Comparison of ENCODE assay signal across 1 cellular context in the genomic region with DNA sequence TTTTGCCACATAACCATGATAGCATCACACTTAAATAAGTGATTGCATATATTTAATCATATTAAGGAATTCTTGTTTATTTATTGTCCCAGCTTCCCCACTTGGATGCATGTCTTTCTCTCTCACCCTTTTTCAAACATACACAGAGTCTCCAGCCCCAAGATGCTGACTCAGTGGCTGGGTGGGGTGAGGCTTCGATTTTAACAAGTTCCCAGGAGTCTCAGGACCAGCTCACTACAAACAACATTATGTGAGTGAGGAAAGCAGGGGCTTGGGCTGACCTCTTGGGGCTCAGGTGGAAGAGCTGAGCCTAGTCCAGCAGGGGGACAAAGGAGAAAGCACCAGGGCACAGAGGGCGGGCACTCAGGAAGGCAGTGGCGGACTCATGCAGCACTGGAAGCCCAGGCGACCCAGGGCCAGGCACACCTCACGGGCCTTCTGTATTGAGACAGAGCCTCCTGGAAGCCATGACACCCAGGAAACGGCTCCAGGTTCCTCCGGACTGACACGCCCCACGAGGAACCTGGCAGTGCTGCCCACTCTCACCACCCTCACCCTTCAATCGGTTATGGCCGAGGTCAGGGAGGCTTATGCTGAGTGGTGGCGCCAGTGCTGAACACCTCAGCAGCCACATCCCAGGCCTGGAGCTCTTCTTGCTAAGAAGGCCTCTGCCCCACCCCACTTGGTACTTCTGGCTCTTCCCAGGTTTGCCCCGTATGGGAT.
TF ChIP-seq lines count a peak whose summit lies in the region.

No MANE protein-coding gene starts in this region.

TF ChIP-seq in WTC11, 78 proteins besides CTCF, POLR2A, EP300 and RAD21 (continued from another document):
- TF ChIP-seq, protein P1, sequence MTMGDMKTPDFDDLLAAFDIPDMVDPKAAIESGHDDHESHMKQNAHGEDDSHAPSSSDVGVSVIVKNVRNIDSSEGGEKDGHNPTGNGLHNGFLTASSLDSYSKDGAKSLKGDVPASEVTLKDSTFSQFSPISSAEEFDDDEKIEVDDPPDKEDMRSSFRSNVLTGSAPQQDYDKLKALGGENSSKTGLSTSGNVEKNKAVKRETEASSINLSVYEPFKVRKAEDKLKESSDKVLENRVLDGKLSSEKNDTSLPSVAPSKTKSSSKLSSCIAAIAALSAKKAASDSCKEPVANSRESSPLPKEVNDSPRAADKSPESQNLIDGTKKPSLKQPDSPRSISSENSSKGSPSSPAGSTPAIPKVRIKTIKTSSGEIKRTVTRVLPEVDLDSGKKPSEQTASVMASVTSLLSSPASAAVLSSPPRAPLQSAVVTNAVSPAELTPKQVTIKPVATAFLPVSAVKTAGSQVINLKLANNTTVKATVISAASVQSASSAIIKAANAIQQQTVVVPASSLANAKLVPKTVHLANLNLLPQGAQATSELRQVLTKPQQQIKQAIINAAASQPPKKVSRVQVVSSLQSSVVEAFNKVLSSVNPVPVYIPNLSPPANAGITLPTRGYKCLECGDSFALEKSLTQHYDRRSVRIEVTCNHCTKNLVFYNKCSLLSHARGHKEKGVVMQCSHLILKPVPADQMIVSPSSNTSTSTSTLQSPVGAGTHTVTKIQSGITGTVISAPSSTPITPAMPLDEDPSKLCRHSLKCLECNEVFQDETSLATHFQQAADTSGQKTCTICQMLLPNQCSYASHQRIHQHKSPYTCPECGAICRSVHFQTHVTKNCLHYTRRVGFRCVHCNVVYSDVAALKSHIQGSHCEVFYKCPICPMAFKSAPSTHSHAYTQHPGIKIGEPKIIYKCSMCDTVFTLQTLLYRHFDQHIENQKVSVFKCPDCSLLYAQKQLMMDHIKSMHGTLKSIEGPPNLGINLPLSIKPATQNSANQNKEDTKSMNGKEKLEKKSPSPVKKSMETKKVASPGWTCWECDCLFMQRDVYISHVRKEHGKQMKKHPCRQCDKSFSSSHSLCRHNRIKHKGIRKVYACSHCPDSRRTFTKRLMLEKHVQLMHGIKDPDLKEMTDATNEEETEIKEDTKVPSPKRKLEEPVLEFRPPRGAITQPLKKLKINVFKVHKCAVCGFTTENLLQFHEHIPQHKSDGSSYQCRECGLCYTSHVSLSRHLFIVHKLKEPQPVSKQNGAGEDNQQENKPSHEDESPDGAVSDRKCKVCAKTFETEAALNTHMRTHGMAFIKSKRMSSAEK (CRISPR knock-in tag; IDR thresholded peaks at IDR 0.05; ENCODE audit: borderline replicate concordance): no peak
- TF ChIP-seq, protein P2, sequence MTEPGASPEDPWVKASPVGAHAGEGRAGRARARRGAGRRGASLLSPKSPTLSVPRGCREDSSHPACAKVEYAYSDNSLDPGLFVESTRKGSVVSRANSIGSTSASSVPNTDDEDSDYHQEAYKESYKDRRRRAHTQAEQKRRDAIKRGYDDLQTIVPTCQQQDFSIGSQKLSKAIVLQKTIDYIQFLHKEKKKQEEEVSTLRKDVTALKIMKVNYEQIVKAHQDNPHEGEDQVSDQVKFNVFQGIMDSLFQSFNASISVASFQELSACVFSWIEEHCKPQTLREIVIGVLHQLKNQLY (CRISPR knock-in tag; IDR thresholded peaks at IDR 0.05): no peak
- no peak for TF ChIP-seq ZNF423 (CRISPR knock-in tag; IDR thresholded peaks at IDR 0.05)
- no peak for TF ChIP-seq CBFB (CRISPR knock-in tag; IDR thresholded peaks at IDR 0.05; ENCODE audit: low read depth)
- TF ChIP-seq KAT7 (CRISPR knock-in tag; IDR thresholded peaks at IDR 0.05; ENCODE audit: borderline replicate concordance): no peak
- TF ChIP-seq, protein P3, sequence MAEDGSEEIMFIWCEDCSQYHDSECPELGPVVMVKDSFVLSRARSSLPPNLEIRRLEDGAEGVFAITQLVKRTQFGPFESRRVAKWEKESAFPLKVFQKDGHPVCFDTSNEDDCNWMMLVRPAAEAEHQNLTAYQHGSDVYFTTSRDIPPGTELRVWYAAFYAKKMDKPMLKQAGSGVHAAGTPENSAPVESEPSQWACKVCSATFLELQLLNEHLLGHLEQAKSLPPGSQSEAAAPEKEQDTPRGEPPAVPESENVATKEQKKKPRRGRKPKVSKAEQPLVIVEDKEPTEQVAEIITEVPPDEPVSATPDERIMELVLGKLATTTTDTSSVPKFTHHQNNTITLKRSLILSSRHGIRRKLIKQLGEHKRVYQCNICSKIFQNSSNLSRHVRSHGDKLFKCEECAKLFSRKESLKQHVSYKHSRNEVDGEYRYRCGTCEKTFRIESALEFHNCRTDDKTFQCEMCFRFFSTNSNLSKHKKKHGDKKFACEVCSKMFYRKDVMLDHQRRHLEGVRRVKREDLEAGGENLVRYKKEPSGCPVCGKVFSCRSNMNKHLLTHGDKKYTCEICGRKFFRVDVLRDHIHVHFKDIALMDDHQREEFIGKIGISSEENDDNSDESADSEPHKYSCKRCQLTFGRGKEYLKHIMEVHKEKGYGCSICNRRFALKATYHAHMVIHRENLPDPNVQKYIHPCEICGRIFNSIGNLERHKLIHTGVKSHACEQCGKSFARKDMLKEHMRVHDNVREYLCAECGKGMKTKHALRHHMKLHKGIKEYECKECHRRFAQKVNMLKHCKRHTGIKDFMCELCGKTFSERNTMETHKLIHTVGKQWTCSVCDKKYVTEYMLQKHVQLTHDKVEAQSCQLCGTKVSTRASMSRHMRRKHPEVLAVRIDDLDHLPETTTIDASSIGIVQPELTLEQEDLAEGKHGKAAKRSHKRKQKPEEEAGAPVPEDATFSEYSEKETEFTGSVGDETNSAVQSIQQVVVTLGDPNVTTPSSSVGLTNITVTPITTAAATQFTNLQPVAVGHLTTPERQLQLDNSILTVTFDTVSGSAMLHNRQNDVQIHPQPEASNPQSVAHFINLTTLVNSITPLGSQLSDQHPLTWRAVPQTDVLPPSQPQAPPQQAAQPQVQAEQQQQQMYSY (CRISPR knock-in tag; IDR thresholded peaks at IDR 0.05): no peak
- TF ChIP-seq, protein P4, sequence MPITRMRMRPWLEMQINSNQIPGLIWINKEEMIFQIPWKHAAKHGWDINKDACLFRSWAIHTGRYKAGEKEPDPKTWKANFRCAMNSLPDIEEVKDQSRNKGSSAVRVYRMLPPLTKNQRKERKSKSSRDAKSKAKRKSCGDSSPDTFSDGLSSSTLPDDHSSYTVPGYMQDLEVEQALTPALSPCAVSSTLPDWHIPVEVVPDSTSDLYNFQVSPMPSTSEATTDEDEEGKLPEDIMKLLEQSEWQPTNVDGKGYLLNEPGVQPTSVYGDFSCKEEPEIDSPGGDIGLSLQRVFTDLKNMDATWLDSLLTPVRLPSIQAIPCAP (CRISPR knock-in tag; IDR thresholded peaks at IDR 0.05): no peak
- TF ChIP-seq NR2C2 (CRISPR knock-in tag; IDR thresholded peaks at IDR 0.05): no peak
- TF ChIP-seq, protein P5, sequence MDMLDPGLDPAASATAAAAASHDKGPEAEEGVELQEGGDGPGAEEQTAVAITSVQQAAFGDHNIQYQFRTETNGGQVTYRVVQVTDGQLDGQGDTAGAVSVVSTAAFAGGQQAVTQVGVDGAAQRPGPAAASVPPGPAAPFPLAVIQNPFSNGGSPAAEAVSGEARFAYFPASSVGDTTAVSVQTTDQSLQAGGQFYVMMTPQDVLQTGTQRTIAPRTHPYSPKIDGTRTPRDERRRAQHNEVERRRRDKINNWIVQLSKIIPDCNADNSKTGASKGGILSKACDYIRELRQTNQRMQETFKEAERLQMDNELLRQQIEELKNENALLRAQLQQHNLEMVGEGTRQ (CRISPR knock-in tag; IDR thresholded peaks at IDR 0.05): no peak
- TF ChIP-seq, protein P6, sequence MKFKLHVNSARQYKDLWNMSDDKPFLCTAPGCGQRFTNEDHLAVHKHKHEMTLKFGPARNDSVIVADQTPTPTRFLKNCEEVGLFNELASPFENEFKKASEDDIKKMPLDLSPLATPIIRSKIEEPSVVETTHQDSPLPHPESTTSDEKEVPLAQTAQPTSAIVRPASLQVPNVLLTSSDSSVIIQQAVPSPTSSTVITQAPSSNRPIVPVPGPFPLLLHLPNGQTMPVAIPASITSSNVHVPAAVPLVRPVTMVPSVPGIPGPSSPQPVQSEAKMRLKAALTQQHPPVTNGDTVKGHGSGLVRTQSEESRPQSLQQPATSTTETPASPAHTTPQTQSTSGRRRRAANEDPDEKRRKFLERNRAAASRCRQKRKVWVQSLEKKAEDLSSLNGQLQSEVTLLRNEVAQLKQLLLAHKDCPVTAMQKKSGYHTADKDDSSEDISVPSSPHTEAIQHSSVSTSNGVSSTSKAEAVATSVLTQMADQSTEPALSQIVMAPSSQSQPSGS (CRISPR knock-in tag; IDR thresholded peaks at IDR 0.05; ENCODE audit: borderline replicate concordance, low read depth): no peak
- no peak for TF ChIP-seq FOXP1 (CRISPR knock-in tag; IDR thresholded peaks at IDR 0.05; ENCODE audit: borderline replicate concordance)
- TF ChIP-seq, protein P7, sequence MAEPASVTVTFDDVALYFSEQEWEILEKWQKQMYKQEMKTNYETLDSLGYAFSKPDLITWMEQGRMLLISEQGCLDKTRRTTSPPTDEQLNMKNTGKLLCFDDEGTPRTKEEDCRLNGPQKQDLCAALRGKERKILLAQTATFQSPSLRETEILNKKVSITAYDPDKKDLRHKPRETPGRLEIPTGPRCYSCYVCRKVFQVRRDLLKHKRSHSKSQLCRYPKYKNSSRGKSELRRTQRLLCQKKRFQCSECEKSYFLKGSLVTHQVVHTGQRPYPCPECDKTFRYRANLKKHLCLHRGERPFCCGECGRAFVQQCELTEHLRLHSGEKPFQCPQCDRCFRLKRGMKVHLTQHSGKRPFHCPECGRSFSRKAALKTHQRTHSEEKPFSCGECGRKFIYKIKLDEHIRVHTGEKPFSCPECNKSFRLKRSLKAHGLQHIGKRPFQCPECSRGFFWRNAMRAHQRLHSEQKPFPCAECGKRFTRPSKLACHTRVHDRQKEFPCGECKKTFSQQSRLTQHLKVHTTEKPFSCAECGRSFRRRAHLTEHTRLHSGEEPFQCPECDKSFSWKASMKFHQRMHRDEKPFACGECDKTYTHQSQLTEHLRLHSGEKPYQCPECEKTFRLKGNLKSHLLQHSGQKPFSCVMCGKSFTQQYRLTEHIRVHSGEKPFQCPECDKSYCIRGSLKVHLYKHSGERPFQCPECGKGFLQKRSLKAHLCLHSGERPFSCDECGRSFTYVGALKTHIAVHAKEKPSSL (CRISPR knock-in tag; conservative IDR thresholded peaks at IDR 0.05): no peak
- TF ChIP-seq PRRX2 (CRISPR knock-in tag; IDR thresholded peaks at IDR 0.05): no peak
- TF ChIP-seq CREM (CRISPR knock-in tag; IDR thresholded peaks at IDR 0.05): no peak
- TF ChIP-seq MXD4 (CRISPR knock-in tag; IDR thresholded peaks at IDR 0.05; ENCODE audit: borderline replicate concordance): no peak
- no peak for TF ChIP-seq JUN (CRISPR knock-in tag; IDR thresholded peaks at IDR 0.05)
- no peak for TF ChIP-seq NR3C1 (CRISPR knock-in tag; conservative IDR thresholded peaks at IDR 0.05; ENCODE audit: low read depth)
- no peak for TF ChIP-seq ETV6 (CRISPR knock-in tag; IDR thresholded peaks at IDR 0.05)
